8 cellular contexts compared by ENCODE assay signal in the genomic region with DNA sequence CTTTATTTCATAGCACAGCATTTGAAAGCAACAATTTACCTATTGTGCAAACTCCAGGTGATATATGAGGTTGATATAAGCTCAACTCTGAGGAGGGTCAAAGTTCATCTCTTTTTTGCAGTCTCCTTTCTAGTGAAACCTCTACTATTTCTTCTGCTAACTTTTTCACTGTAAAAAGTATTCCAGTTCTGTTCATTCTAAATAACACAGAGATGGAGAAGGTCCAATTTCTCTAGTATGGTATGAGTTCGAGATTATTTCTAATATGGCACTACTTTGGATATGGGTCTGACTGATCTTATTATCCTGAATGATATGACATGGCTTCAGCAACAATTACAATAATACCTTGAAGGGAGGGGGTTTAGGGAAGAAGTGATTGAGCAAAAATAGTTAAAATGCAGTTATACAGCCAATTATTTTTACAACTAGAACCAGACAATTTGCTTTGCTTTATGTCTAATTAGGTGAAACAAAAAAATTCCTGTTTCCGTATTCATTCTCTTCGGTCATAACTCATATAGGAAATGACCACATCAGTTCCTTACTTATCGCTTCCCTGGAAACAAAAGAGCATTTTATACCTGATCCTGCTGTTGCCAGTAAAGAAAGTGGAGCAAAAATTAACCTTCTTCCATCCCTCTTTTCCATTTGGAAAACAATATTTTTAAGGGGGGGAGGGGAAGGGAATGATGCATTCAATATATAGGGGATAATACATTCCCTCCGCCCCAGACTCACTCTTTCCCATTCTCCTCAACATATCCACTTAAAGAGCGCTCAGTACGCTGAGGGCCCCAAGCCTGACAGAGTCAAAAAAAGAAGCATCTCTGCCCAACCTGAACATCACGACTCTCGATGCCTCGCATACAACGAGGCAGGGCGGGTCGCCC. TPM values are rescaled to one million over a fixed set of nuclear protein-coding genes. Genes with fewer than 3 reads are reported as not detected.
A peak's percentile ranks its signal among the peaks of the same experiment; 100 is the strongest.
DNase-seq lines count a peak whose midpoint lies in the region; TF ChIP-seq lines count a peak whose summit lies in the region.

No MANE protein-coding gene starts in this region.

- H3K4me3 ChIP-seq in HUES64 (ENCODE audit: low read length) = peak overlapping the region; percentile 64
- peak overlapping the region; percentile 54 to 87 (median 76) for H3K4me3 ChIP-seq in dorsolateral prefrontal cortex
- peak overlapping the region; percentile 85 for H3K4me3 ChIP-seq in neuron (ENCODE audit: low read length)

- H3K36me3 ChIP-seq in HUES64 (ENCODE audit: insufficient read depth, low read length) (no peaks in the 10 kb centered on the region), neuron (ENCODE audit: insufficient read depth, low read length) (peaks cover 4% of the 10 kb centered on the region)

- peaks cover 9% of the 10 kb centered on the region; the same call in 1 of the 2 replicates for H3K4me1 ChIP-seq in HUES64 (ENCODE audit: insufficient read depth, low read length)
- peaks cover 11% of the 10 kb centered on the region for H3K4me1 ChIP-seq in neuron (ENCODE audit: insufficient read depth, low read length)

- peak overlapping the region; percentile 95 for H2AFZ ChIP-seq in neuron (ENCODE audit: low read depth, low read length)

- 28% methylated on average over 12 of the region's 13 CpGs for WGBS in HUES64

- H3K9ac ChIP-seq in HUES64 (ENCODE audit: low read depth, low read length) = peak overlapping the region; percentile 55; the same call in 1 of the 2 replicates

- intact Hi-C loops in dorsolateral prefrontal cortex (cut with DNase I) = no loop called here

- TF ChIP-seq CTCF in dorsolateral prefrontal cortex (IDR thresholded peaks at IDR 0.05 in 54 of 56, conservative IDR thresholded peaks at IDR 0.05 in 2 of 56; ENCODE audit: low read depth in 1 of 56, partially characterized antibody in 56 of 56) = no peak

- H3K9me3 ChIP-seq in HUES64 (ENCODE audit: insufficient read depth, low read depth, low read length) = no peaks in the 10 kb centered on the region
- H3K9me3 ChIP-seq in neuron (ENCODE audit: low read length) = no peaks in the 10 kb centered on the region

- peak; percentile 17 for DNase-seq in NCI-H748 treated with DMSO at 0.1 percent for 48 hours (lab: John Stamatoyannopoulos, UW)
- DNase-seq in NCI-H748 (lab: John Stamatoyannopoulos, UW; ENCODE audit: unreplicated experiment) = no peak
- no peak for DNase-seq in dorsolateral prefrontal cortex
- no peak for DNase-seq in NCI-H1436 treated with DMSO at 0.1 percent for 48 hours (lab: John Stamatoyannopoulos, UW)
- DNase-seq in activated CD4-positive, alpha-beta T cell treated with anti-CD3 and anti-CD28 coated beads, Interleukin-2, amount 50 U/mL, for 4 hours = no peak
- no peak for DNase-seq in dedifferentiated amniotic fluid mesenchymal stem cell (ENCODE audit: extremely low spot score)

- H3K27ac ChIP-seq in HUES64 (ENCODE audit: low read depth, low read length) (no peak overlapping the region), dorsolateral prefrontal cortex (peak overlapping the region in 58 of 59 donors; percentile 0 to 98 (median 93))

- peaks cover 84% of the 10 kb centered on the region for H3K27me3 ChIP-seq in HUES64 (ENCODE audit: insufficient read depth, low read length)
- peaks cover 0 to 23% (median 0%) of the 10 kb centered on the region in 45 donors for H3K27me3 ChIP-seq in dorsolateral prefrontal cortex
- H3K27me3 ChIP-seq in neuron (ENCODE audit: insufficient read depth, low read length) = no peaks in the 10 kb centered on the region

RNA-seq across cellular contexts. Expression of a gene that starts 1.0 kb away (rescaled TPM):
- 2.6 TPM for polyA plus RNA-seq in HUES64 (2013, experiment 1 of 2)
- polyA plus RNA-seq in HUES64 (2013, experiment 2 of 2) = 3.7 TPM
- total RNA-seq in dorsolateral prefrontal cortex = 10 to 100 TPM; 17.1 to 67.7 (median 41.2) TPM
